Comparison of ENCODE assay signal across 17 cellular contexts in the genomic region with DNA sequence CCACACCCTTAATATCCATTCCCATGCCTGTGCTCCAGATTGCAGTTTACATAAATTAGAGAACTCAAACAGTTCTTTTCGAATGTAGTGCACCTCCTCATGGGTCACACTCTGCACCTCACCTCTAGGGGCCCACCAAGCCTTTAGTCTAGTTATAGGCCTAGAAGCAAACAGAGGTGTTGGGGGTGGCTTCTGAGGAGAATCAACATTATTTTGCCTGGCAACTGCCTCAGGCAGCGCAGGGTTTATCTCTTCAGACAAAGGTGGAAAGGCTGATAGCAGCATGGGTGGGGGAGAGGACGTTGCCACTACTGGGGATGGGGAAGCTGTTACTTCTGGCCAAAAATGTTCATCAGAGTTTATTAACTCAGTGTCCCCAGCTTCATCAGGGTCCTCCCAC. TPM values are rescaled to one million over a fixed set of nuclear protein-coding genes. Genes with fewer than 3 reads are reported as not detected.
DNase-seq lines count a peak whose midpoint lies in the region; ATAC-seq, FAIRE-seq and TF ChIP-seq lines count a peak whose summit lies in the region.
"Had no signal": no experiment of that assay in that cellular context is flagged by ENCODE, and none has a peak within 500 bp of the region (broad histone marks: within the 10 kb centered on the region; RNA-seq: fewer than 3 reads in every experiment).

No MANE protein-coding gene starts in this region.

- H3K27ac Mint-ChIP-seq in osteocyte (ENCODE audit: unreplicated experiment): no peak overlapping the region
- H3K27ac Mint-ChIP-seq: CD14-positive monocyte; CD8-positive, alpha-beta T cell had no signal

- H3K4me1 ChIP-seq in K562 (replicated peaks in 1 of 2; ENCODE audit: control insufficient read depth in 2 of 2, insufficient read depth in 2 of 2, low read length in 2 of 2): peaks cover 24 to 74% of the 10 kb centered on the region in 2 experiments
- H3K4me1 ChIP-seq: A549 had no signal

- no peak for TF ChIP-seq POLR2A in K562 (conservative IDR thresholded peaks at IDR 0.05)

- H3K9me1 ChIP-seq in K562 (ENCODE audit: control insufficient read depth, insufficient read depth, low read length): no peaks in the 10 kb centered on the region

- H3K36me3 ChIP-seq in K562 (ENCODE audit: control insufficient read depth, insufficient read depth, low read length): no peaks in the 10 kb centered on the region

- in situ Hi-C loops in K562 (cut with MboI): no loop called here

- CTCF ChIA-PET in K562 (lab: Yijun Ruan, JAX; ENCODE audit: low intra/inter-chr PET ratio): no interaction called here

- peak overlapping the region; percentile 49; the same call in 1 of the 3 replicates for H3K27ac ChIP-seq in K562 (ENCODE audit: extremely low read depth, low read depth, low read length)
- H3K27ac ChIP-seq: A549 had no signal

- ATAC-seq in K562 (peak; percentile 10), GM21390 (IDR thresholded peaks at IDR 0.05; ENCODE audit: unreplicated experiment) (no peak), HG03469 (IDR thresholded peaks at IDR 0.05; ENCODE audit: unreplicated experiment) (no peak)
- ATAC-seq: A549; CD8-positive, alpha-beta T cell had no signal

- POLR2A ChIA-PET in K562 (lab: Yijun Ruan, JAX): no interaction called here

- BruUV-seq in K562 (replicated peaks; lab: Mats Ljungman, UMichigan): no TSS peak

- peaks cover 9% of the 10 kb centered on the region for H3K79me2 ChIP-seq in K562 (ENCODE audit: control insufficient read depth, insufficient read depth, low read length)

- peaks cover 10% of the 10 kb centered on the region; the same call in 1 of the 2 replicates for H3K9me3 ChIP-seq in K562 (replicated peaks; ENCODE audit: control insufficient read depth, insufficient read depth, low read depth, low read length)
- H3K9me3 ChIP-seq: A549 had no signal

- peak in 1 of 2 experiments; percentile 30; a peak in 2 of 4 replicates for TF ChIP-seq RAD21 in K562 (CRISPR knock-in tag; conservative IDR thresholded peaks at IDR 0.05 in 1 of 2, IDR thresholded peaks at IDR 0.05 in 1 of 2)

- 0 out of 2 replicates have a peak overlapping the region, but pooled peaks have one; percentile 17 for H2AFZ ChIP-seq in K562 (ENCODE audit: low read depth, low read length)

- peak; percentile 81; the same call in 1 of the 2 replicates for TF ChIP-seq EP300 in K562 (IDR thresholded peaks at IDR 0.05; ENCODE audit: low read length)

- FAIRE-seq in K562 (lab: Jason Lieb, UNC): peak; percentile 23
- FAIRE-seq: A549, D721Med, GM12892 had no signal

- intact Hi-C loops in K562 (cut with micrococcal nuclease): no loop called here

- H3K4me3 ChIP-seq in K562: no peak overlapping the region
- H3K4me3 ChIP-seq: A549 had no signal

- no peak overlapping the region for H3K4me3 Mint-ChIP-seq in osteocyte (ENCODE audit: unreplicated experiment)
- H3K4me3 Mint-ChIP-seq: CD14-positive monocyte; CD8-positive, alpha-beta T cell had no signal

- H3K4me2 ChIP-seq in K562 (ENCODE audit: insufficient read depth, low read length): peak overlapping the region; percentile 13; the same call in 1 of the 2 replicates
- H3K4me2 ChIP-seq: A549 had no signal

- H3K4me1 Mint-ChIP-seq in osteocyte (ENCODE audit: unreplicated experiment): peaks cover 13% of the 10 kb centered on the region

- DNase-seq in HUDEP-2 (lab: John Stamatoyannopoulos, UW; ENCODE audit: unreplicated experiment in 76 of 76) (peak in 70 of 76 experiments; percentile 13 to 88 (median 64)), OCI-M1 (lab: John Stamatoyannopoulos, UW) (peak; percentile 67), K562 (ENCODE audit: extremely low read depth in 1 of 4, low spot score in 3 of 4) (peak in 3 of 4 experiments; percentile 15 to 83 (median 55)), osteocyte (ENCODE audit: extremely low spot score, unreplicated experiment) (peak; percentile 25), KG1 (lab: John Stamatoyannopoulos, UW) (no peak)
- DNase-seq: COR-L47, DMS153, DMS79 treated with DMSO at 0.1 percent for 48 hours, GDM1, IMR-90 had no signal

- peaks cover 4% of the 10 kb centered on the region for H3K27me3 Mint-ChIP-seq in osteocyte (ENCODE audit: unreplicated experiment)

- TF ChIP-seq CTCF in K562 (IDR thresholded peaks at IDR 0.05 in 2 of 3, conservative IDR thresholded peaks at IDR 0.05 in 1 of 3; ENCODE audit: insufficient read depth in 2 of 3, low read depth in 1 of 3, low read length in 3 of 3): peak in 2 of 3 experiments; percentile 20 to 23; a peak in 1 of 6 replicates
- TF ChIP-seq CTCF in osteocyte (IDR thresholded peaks at IDR 0.05): no peak

- no peaks in the 10 kb centered on the region for H3K9me3 Mint-ChIP-seq in osteocyte (ENCODE audit: unreplicated experiment)

- H3K27me3 ChIP-seq in K562 (ENCODE audit: control insufficient read depth in 2 of 2, insufficient read depth in 2 of 2, low read length in 2 of 2): no peaks in the 10 kb centered on the region

- no peaks in the 10 kb centered on the region for H4K20me1 ChIP-seq in K562 (replicated peaks; ENCODE audit: control insufficient read depth, insufficient read depth, low read length)

- 0% methylated on average over 3 of the region's 3 CpGs for WGBS in K562 (ENCODE audit: insufficient coverage, low coverage, missing lambda C conversion rate)

- H3K36me3 Mint-ChIP-seq in osteocyte (ENCODE audit: unreplicated experiment): no peaks in the 10 kb centered on the region
- H3K36me3 Mint-ChIP-seq: CD14-positive monocyte had no signal

- H3K9ac ChIP-seq in K562 (ENCODE audit: insufficient read depth in 1 of 2, low read depth in 2 of 2, low read length in 2 of 2): no peak overlapping the region

TF ChIP-seq in K562, 482 proteins besides CTCF, POLR2A, EP300 and RAD21 (continues in another document):
- TF ChIP-seq NEUROD1 (IDR thresholded peaks at IDR 0.05; ENCODE audit: borderline replicate concordance, low read depth, low read length, partially characterized antibody) (peak; percentile 41), ZFP36 (IDR thresholded peaks at IDR 0.05; ENCODE audit: low read depth, low read length, partially characterized antibody) (no peak), ZNF444 (CRISPR knock-in tag; IDR thresholded peaks at IDR 0.05) (0 out of 2 replicates have a peak, but pooled peaks have one; percentile 32), CBX5 (IDR thresholded peaks at IDR 0.05; ENCODE audit: borderline replicate concordance, low read depth) (0 out of 2 replicates have a peak, but pooled peaks have one; percentile 28), ZNF184 (CRISPR knock-in tag; IDR thresholded peaks at IDR 0.05) (no peak), SMARCA4 (IDR thresholded peaks at IDR 0.05) (peak; percentile 70; the same call in 1 of the 2 replicates), SMARCE1 (IDR thresholded peaks at IDR 0.05) (peak; percentile 52; the same call in 1 of the 2 replicates)
- TF ChIP-seq, protein P1, sequence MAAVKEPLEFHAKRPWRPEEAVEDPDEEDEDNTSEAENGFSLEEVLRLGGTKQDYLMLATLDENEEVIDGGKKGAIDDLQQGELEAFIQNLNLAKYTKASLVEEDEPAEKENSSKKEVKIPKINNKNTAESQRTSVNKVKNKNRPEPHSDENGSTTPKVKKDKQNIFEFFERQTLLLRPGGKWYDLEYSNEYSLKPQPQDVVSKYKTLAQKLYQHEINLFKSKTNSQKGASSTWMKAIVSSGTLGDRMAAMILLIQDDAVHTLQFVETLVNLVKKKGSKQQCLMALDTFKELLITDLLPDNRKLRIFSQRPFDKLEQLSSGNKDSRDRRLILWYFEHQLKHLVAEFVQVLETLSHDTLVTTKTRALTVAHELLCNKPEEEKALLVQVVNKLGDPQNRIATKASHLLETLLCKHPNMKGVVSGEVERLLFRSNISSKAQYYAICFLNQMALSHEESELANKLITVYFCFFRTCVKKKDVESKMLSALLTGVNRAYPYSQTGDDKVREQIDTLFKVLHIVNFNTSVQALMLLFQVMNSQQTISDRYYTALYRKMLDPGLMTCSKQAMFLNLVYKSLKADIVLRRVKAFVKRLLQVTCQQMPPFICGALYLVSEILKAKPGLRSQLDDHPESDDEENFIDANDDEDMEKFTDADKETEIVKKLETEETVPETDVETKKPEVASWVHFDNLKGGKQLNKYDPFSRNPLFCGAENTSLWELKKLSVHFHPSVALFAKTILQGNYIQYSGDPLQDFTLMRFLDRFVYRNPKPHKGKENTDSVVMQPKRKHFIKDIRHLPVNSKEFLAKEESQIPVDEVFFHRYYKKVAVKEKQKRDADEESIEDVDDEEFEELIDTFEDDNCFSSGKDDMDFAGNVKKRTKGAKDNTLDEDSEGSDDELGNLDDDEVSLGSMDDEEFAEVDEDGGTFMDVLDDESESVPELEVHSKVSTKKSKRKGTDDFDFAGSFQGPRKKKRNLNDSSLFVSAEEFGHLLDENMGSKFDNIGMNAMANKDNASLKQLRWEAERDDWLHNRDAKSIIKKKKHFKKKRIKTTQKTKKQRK (IDR thresholded peaks at IDR 0.05; ENCODE audit: borderline replicate concordance, low read depth, low read length): no peak
- TF ChIP-seq, protein P2, sequence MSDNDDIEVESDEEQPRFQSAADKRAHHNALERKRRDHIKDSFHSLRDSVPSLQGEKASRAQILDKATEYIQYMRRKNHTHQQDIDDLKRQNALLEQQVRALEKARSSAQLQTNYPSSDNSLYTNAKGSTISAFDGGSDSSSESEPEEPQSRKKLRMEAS (CRISPR knock-in tag; IDR thresholded peaks at IDR 0.05): peak; percentile 88

RNA-seq across cellular contexts. Expression of a gene that starts 5.0 kb away (rescaled TPM):
- total RNA-seq in K562 (2011; cell fraction: chromatin; rRNA removed; ENCODE audit: low replicate concordance): 120 and 158 TPM in 2 replicates
- 166 and 169 TPM in 2 replicates for total RNA-seq in K562 (2011; cell fraction: nucleolus; rRNA removed)
- total RNA-seq in K562 (2011; cell fraction: nucleoplasm; rRNA removed): 154 and 197 TPM in 2 replicates
- total RNA-seq in K562 (2014; rRNA removed): 282 and 367 TPM in 2 replicates
- 121 and 155 TPM in 2 replicates for total RNA-seq in K562 (2014; rRNA removed; fragmentation: Illumina TruSeq; extraction: Trizol)
- total RNA-seq in K562 (2015; rRNA removed; fragmentation: Illumina TruSeq; extraction: Trizol): 174 and 181 TPM in 2 replicates
- 194 and 210 TPM in 2 replicates for total RNA-seq in K562 (2021)
- 241 and 252 TPM in 2 replicates for polyA plus RNA-seq in K562 (2011; rRNA removed)
- polyA plus RNA-seq in K562 (2011; cell fraction: cytosol; rRNA removed): 439 and 540 TPM in 2 replicates
- polyA plus RNA-seq in K562 (2011; cell fraction: nucleus; rRNA removed): 132 and 178 TPM in 2 replicates
- 183 and 349 TPM in 2 replicates for polyA plus RNA-seq in K562 (2012)
- 202 and 211 TPM in 2 replicates for polyA plus RNA-seq in K562 (2014; fragmentation: Illumina TruSeq; extraction: Trizol)
- 10 to 100 TPM; 50.6 to 53.7 TPM for polyA plus RNA-seq in K562 (2014; fragmentation: Nextera tagmentation; extraction: Ambion mirVana)
- polyA plus RNA-seq in K562 (2014; rRNA removed): 229 and 299 TPM in 2 replicates
- polyA minus RNA-seq in K562 (2011; rRNA and poly(A)+ RNA removed): 144 and 198 TPM in 2 replicates
- 95.9 and 113 TPM in 2 replicates for polyA minus RNA-seq in K562 (2011; cell fraction: cytosol; rRNA and poly(A)+ RNA removed)
- polyA minus RNA-seq in K562 (2011; cell fraction: nucleus; rRNA and poly(A)+ RNA removed): 29.8 and 52.5 TPM in 2 replicates
- total RNA-seq in osteocyte: 110 and 114 TPM in 2 replicates
- polyA plus RNA-seq: A549 had no signal
